31 cellular contexts compared by ENCODE assay signal in genomic region chr9:6794936-6795335, GRCh38.
"Had no signal": no experiment of that assay in that cellular context is flagged by ENCODE, and none has a peak within 500 bp of the region (broad histone marks: within the 10 kb centered on the region; RNA-seq: fewer than 3 reads in every experiment).

No MANE protein-coding gene starts in this region.

- H3K4me3 Mint-ChIP-seq: activated B cell treated with CpG ODN at 0.5 μM for 24 hours; activated CD4-positive, alpha-beta memory T cell treated with anti-CD3 and anti-CD28 coated beads, Interleukin-2, amount 10 ng/mL, durations not matched to agents 7 days and 5 days; activated naive CD4-positive, alpha-beta T cell treated with anti-CD3 and anti-CD28 coated beads, Interleukin-2, amount 50 U/mL, for 24 hours; activated naive CD8-positive, alpha-beta T cell treated with anti-CD3 and anti-CD28 coated beads, Interleukin-2, amount 10 ng/mL, durations not matched to agents 7 days and 5 days; activated T-cell treated with anti-CD3 and anti-CD28 coated beads, Interleukin-2, amount 50 U/mL, for 24 hours had no signal

- H3K27ac ChIP-seq: ascending aorta, Peyer's patch, VCaP had no signal

- H3K9me3 Mint-ChIP-seq: activated naive CD4-positive, alpha-beta T cell treated with anti-CD3 and anti-CD28 coated beads, Interleukin-2, amount 50 U/mL, for 24 hours; activated T-cell treated with anti-CD3 and anti-CD28 coated beads, Interleukin-2, amount 50 U/mL, for 24 hours; activated T-helper 2 cell treated with anti-CD3 and anti-CD28 coated beads, Interferon-gamma antibody, Interleukin-2, Interleukin-4, amounts not matched to agents 10 μg/mL and 5 μg/mL and 100 μg/mL, durations not matched to agents 14 hours and 24 hours and 36 hours had no signal

- ATAC-seq: PC-3 had no signal

- H3K9me3 ChIP-seq: ascending aorta had no signal

- H3K27me3 ChIP-seq: ascending aorta, Peyer's patch had no signal

- H3K4me3 ChIP-seq: ascending aorta, Peyer's patch had no signal

- DNase-seq: activated B cell treated with CpG ODN at 0.5 μM for 24 hours; activated CD4-positive, alpha-beta memory T cell treated with anti-CD3 and anti-CD28 coated beads, Interleukin-2, amount 10 ng/mL, durations not matched to agents 7 days and 5 days; activated CD4-positive, alpha-beta T cell treated with anti-CD3 and anti-CD28 coated beads for 4 hours; activated CD4-positive, CD25-positive, alpha-beta regulatory T cell treated with anti-CD3 and anti-CD28 coated beads, Interleukin-2, amount 50 U/mL, for 72 hours; activated gamma-delta T cell; activated naive CD4-positive, alpha-beta T cell treated with Interleukin-2 at 50 U/mL for 16 hours; activated naive CD8-positive, alpha-beta T cell treated with anti-CD3 and anti-CD28 coated beads, Interleukin-2, amount 10 ng/mL, durations not matched to agents 7 days and 5 days; activated T-cell treated with anti-CD3 and anti-CD28 coated beads, Interleukin-2, amount 50 U/mL, for 24 hours; amygdala; caudate nucleus; Kasumi-1; KG1; MM.1S; MV-4-11; NCI-H1092; NCI-H1436 treated with DMSO at 0.1 percent for 48 hours; NCI-H1694 treated with DMSO at 0.1 percent for 48 hours; NCI-H2029; NCI-H345; NCI-H524 treated with DMSO at 0.1 percent for 48 hours; PC-3; Peyer's patch; RPMI8226; SW 1271; T-helper 1 cell; T-helper 2 cell; T-helper 9 cell had no signal

- H3K27ac Mint-ChIP-seq: activated B cell treated with CpG ODN at 0.5 μM for 24 hours; activated CD4-positive, alpha-beta memory T cell treated with anti-CD3 and anti-CD28 coated beads, Interleukin-2, amount 10 ng/mL, durations not matched to agents 7 days and 5 days; activated naive CD4-positive, alpha-beta T cell treated with anti-CD3 and anti-CD28 coated beads, Interleukin-2, amount 50 U/mL, for 24 hours; activated naive CD8-positive, alpha-beta T cell treated with anti-CD3 and anti-CD28 coated beads, Interleukin-2, amount 10 ng/mL, durations not matched to agents 7 days and 5 days; activated T-helper 2 cell treated with anti-CD3 and anti-CD28 coated beads, Interferon-gamma antibody, Interleukin-2, Interleukin-4, amounts not matched to agents 10 μg/mL and 5 μg/mL and 100 μg/mL, durations not matched to agents 14 hours and 24 hours and 36 hours had no signal

- H3K27me3 Mint-ChIP-seq: activated B cell treated with CpG ODN at 0.5 μM for 24 hours; activated CD4-positive, alpha-beta memory T cell treated with anti-CD3 and anti-CD28 coated beads, Interleukin-2, amount 10 ng/mL, durations not matched to agents 7 days and 5 days; activated naive CD4-positive, alpha-beta T cell treated with anti-CD3 and anti-CD28 coated beads, Interleukin-2, amount 50 U/mL, for 24 hours; activated naive CD8-positive, alpha-beta T cell treated with anti-CD3 and anti-CD28 coated beads, Interleukin-2, amount 10 ng/mL, durations not matched to agents 7 days and 5 days; activated T-cell treated with anti-CD3 and anti-CD28 coated beads, Interleukin-2, amount 50 U/mL, for 24 hours had no signal

- H3K4me1 ChIP-seq: ascending aorta, Peyer's patch had no signal
